9 cellular contexts compared by ENCODE assay signal in genomic region chr12:57835366-57836288, GRCh38. TPM values are rescaled to one million over a fixed set of nuclear protein-coding genes. Genes with fewer than 3 reads are reported as not detected.
DNase-seq lines count a peak whose midpoint lies in the region; ATAC-seq and TF ChIP-seq lines count a peak whose summit lies in the region.
"Had no signal": no experiment of that assay in that cellular context is flagged by ENCODE, and none has a peak within 500 bp of the region (broad histone marks: within the 10 kb centered on the region; RNA-seq: fewer than 3 reads in every experiment).

No MANE protein-coding gene starts in this region.

- H3K27ac Mint-ChIP-seq in activated T-cell treated with anti-CD3 and anti-CD28 coated beads, Interleukin-2, amount 50 U/mL, for 72 hours = peak overlapping the region; percentile 85
- peak overlapping the region; percentile 90 for H3K27ac Mint-ChIP-seq in activated CD8-positive, alpha-beta T cell treated with anti-CD3 and anti-CD28 coated beads, Interleukin-2, amount 10 ng/mL, durations not matched to agents 7 days and 5 days
- peak overlapping the region; percentile 54 to 91 (median 82) for H3K27ac Mint-ChIP-seq in immature natural killer cell

- peaks cover 93 to 100% of the 10 kb centered on the region in 2 donors for H3K4me1 ChIP-seq in thyroid gland

- TF ChIP-seq CTCF in thyroid gland (IDR thresholded peaks at IDR 0.05) = no peak

- H3K4me3 Mint-ChIP-seq in activated T-cell treated with anti-CD3 and anti-CD28 coated beads, Interleukin-2, amount 50 U/mL, for 72 hours = peak overlapping the region; percentile 65 to 77
- peak overlapping the region; percentile 45 for H3K4me3 Mint-ChIP-seq in activated CD8-positive, alpha-beta T cell treated with anti-CD3 and anti-CD28 coated beads, Interleukin-2, amount 10 ng/mL, durations not matched to agents 7 days and 5 days
- H3K4me3 Mint-ChIP-seq in immature natural killer cell = peak overlapping the region; percentile 23 to 79 (median 60)

- no peaks in the 10 kb centered on the region for H3K27me3 Mint-ChIP-seq in activated T-cell treated with anti-CD3 and anti-CD28 coated beads, Interleukin-2, amount 50 U/mL, for 72 hours (ENCODE audit: low read depth)
- H3K27me3 Mint-ChIP-seq in activated CD8-positive, alpha-beta T cell treated with anti-CD3 and anti-CD28 coated beads, Interleukin-2, amount 10 ng/mL, durations not matched to agents 7 days and 5 days (ENCODE audit: low read depth) = no peaks in the 10 kb centered on the region
- H3K27me3 Mint-ChIP-seq in immature natural killer cell (ENCODE audit: low read depth in 3 of 3) = no peaks in the 10 kb centered on the region

- intact Hi-C loops in thyroid gland (cut with DNase I) = no loop called here

- CTCF ChIA-PET in activated CD8-positive, alpha-beta T cell treated with anti-CD3 and anti-CD28 coated beads, Interleukin-2, amount 10 ng/mL, durations not matched to agents 7 days and 5 days (lab: Charles Lee) = interaction anchor here (0.8 to 8.1 kb wide), 7 partner anchors 11 to 79 kb away, joined by 3 to 119 read pairs (median 8); partner anchors contain the start of genes CTDSP2 and TSFM

- peak overlapping the region; percentile 5 to 55 (median 30) for H3K27ac ChIP-seq in thyroid gland

- no peak for TF ChIP-seq POLR2A in thyroid gland (IDR thresholded peaks at IDR 0.05)

- no peak for DNase-seq in activated T-cell treated with anti-CD3 and anti-CD28 coated beads, Interleukin-2, amount 50 U/mL, for 72 hours
- no peak for DNase-seq in activated T-cell treated with anti-CD3 and anti-CD28 coated beads, Interleukin-2, amount 50 U/mL, for 1 hour
- no peak for DNase-seq in activated CD8-positive, alpha-beta T cell treated with anti-CD3 and anti-CD28 coated beads, Interleukin-2, amount 10 ng/mL, durations not matched to agents 7 days and 5 days
- DNase-seq in immature natural killer cell = no peak
- no peak for DNase-seq in thyroid gland
- DNase-seq in activated gamma-delta T cell treated with Interleukin-2 at 50 U/mL for 16 hours = no peak
- no peak for DNase-seq in NCI-H2081 treated with DMSO at 0.1 percent for 48 hours (lab: John Stamatoyannopoulos, UW)
- no peak for DNase-seq in NCI-H510A treated with DMSO at 0.1 percent for 48 hours (lab: John Stamatoyannopoulos, UW)

- 55 to 64% methylated on average over 9 of the region's 9 CpGs for WGBS in thyroid gland, 2 donors

- no peaks in the 10 kb centered on the region for H3K27me3 ChIP-seq in thyroid gland

- peaks cover 98% of the 10 kb centered on the region for H3K4me1 Mint-ChIP-seq in activated T-cell treated with anti-CD3 and anti-CD28 coated beads, Interleukin-2, amount 50 U/mL, for 72 hours (ENCODE audit: low read depth)
- H3K4me1 Mint-ChIP-seq in activated CD8-positive, alpha-beta T cell treated with anti-CD3 and anti-CD28 coated beads, Interleukin-2, amount 10 ng/mL, durations not matched to agents 7 days and 5 days (ENCODE audit: low read depth) = peaks cover 88% of the 10 kb centered on the region
- H3K4me1 Mint-ChIP-seq in immature natural killer cell = peaks cover 91% of the 10 kb centered on the region in 2 donors

- ATAC-seq in activated T-cell treated with anti-CD3 and anti-CD28 coated beads, Interleukin-2, amount 50 U/mL, for 72 hours (replicated peaks in 1 of 2) = no peak
- ATAC-seq in activated CD8-positive, alpha-beta T cell treated with anti-CD3 and anti-CD28 coated beads, Interleukin-2, amount 10 ng/mL, durations not matched to agents 7 days and 5 days = no peak
- ATAC-seq: HCT116 had no signal

- H3K4me3 ChIP-seq in thyroid gland (replicated peaks in 1 of 3) = no peak overlapping the region

- H3K9me3 ChIP-seq in thyroid gland = no peaks in the 10 kb centered on the region

- H3K36me3 Mint-ChIP-seq in activated T-cell treated with anti-CD3 and anti-CD28 coated beads, Interleukin-2, amount 50 U/mL, for 72 hours (ENCODE audit: insufficient read depth in 2 of 2) = no peaks in the 10 kb centered on the region
- peaks cover 3% of the 10 kb centered on the region for H3K36me3 Mint-ChIP-seq in activated CD8-positive, alpha-beta T cell treated with anti-CD3 and anti-CD28 coated beads, Interleukin-2, amount 10 ng/mL, durations not matched to agents 7 days and 5 days (ENCODE audit: low read depth)
- H3K36me3 Mint-ChIP-seq in immature natural killer cell = no peaks in the 10 kb centered on the region

- no peaks in the 10 kb centered on the region for H3K36me3 ChIP-seq in thyroid gland

- POLR2A ChIA-PET in activated CD8-positive, alpha-beta T cell treated with anti-CD3 and anti-CD28 coated beads, Interleukin-2, amount 10 ng/mL, durations not matched to agents 7 days and 5 days (lab: Charles Lee) = interaction anchor here (0.9 to 1.2 kb wide), 4 partner anchors 8 to 61 kb away, joined by 3 read pairs; no protein-coding TSS in a partner anchor

- H3K9me3 Mint-ChIP-seq in activated T-cell treated with anti-CD3 and anti-CD28 coated beads, Interleukin-2, amount 50 U/mL, for 72 hours = no peaks in the 10 kb centered on the region
- H3K9me3 Mint-ChIP-seq in activated CD8-positive, alpha-beta T cell treated with anti-CD3 and anti-CD28 coated beads, Interleukin-2, amount 10 ng/mL, durations not matched to agents 7 days and 5 days (ENCODE audit: insufficient read depth) = no peaks in the 10 kb centered on the region
- H3K9me3 Mint-ChIP-seq in immature natural killer cell = no peaks in the 10 kb centered on the region

RNA-seq across cellular contexts. Expression of gene CTDSP2, which starts 10.9 kb away (rescaled TPM):
- 100 to 1,000 TPM; 108 to 109 TPM for total RNA-seq in activated T-cell treated with anti-CD3 and anti-CD28 coated beads, Interleukin-2, amount 50 U/mL, for 72 hours
- total RNA-seq in activated CD8-positive, alpha-beta T cell treated with anti-CD3 and anti-CD28 coated beads, Interleukin-2, amount 10 ng/mL, durations not matched to agents 7 days and 5 days = 100 to 1,000 TPM; 100 to 114 TPM
- 10 to 100 TPM; 30.6 to 51.8 (median 36.5) TPM for polyA plus RNA-seq in immature natural killer cell
- 100 to 1,000 TPM in 3 of 4 donors, 10 to 100 TPM in 1; 91.5 to 190 (median 138) TPM for total RNA-seq in thyroid gland

RNA-seq across cellular contexts. Expression of gene AVIL, which starts 17.1 kb away (rescaled TPM):
- total RNA-seq in activated T-cell treated with anti-CD3 and anti-CD28 coated beads, Interleukin-2, amount 50 U/mL, for 72 hours = 1 to 10 TPM; 4.8 to 5.5 TPM
- total RNA-seq in activated CD8-positive, alpha-beta T cell treated with anti-CD3 and anti-CD28 coated beads, Interleukin-2, amount 10 ng/mL, durations not matched to agents 7 days and 5 days = 1 to 10 TPM; 2.3 to 2.5 TPM
- under 1 TPM in 2 of 3 donors, not detected in 1; 0.40 to 0.95 TPM for polyA plus RNA-seq in immature natural killer cell
- total RNA-seq in thyroid gland = 10 to 100 TPM in 1 of 4 donors, 1 to 10 TPM in 3; 5.1 to 15.7 (median 7.8) TPM

RNA-seq across cellular contexts. Expression of gene TSFM, which starts 53.0 kb away (rescaled TPM):
- total RNA-seq in activated T-cell treated with anti-CD3 and anti-CD28 coated beads, Interleukin-2, amount 50 U/mL, for 72 hours = 10 to 100 TPM; 30.4 to 30.9 TPM
- total RNA-seq in activated CD8-positive, alpha-beta T cell treated with anti-CD3 and anti-CD28 coated beads, Interleukin-2, amount 10 ng/mL, durations not matched to agents 7 days and 5 days = 10 to 100 TPM; 35.0 to 35.8 TPM
- 10 to 100 TPM; 22.2 to 38.6 (median 23.4) TPM for polyA plus RNA-seq in immature natural killer cell
- 10 to 100 TPM; 19.4 to 32.0 (median 25.5) TPM for total RNA-seq in thyroid gland
